ENCODE assay signal across 14 cellular contexts in the genomic region with DNA sequence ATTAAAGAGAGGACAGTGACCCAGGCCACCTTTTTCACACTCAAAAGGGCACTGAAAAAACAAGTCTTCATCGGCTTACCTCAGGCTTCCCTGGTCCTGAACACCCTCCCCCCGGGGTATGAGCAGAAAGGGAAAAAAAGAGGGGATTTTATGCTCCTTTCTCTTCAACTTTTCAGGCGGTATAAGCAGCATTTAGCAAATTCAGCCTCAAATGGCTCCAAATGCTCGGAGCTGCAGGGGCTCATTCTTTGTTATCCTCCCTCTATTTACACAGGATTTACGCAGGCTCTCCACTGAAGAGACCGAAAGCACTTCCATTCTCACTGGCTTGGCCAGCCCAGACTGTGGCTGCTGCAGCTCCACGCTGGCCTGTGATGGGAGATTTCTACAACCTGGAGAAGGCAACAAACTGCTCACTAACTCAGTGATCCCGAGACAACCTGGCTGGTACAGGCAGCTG. TPM values are rescaled to one million over a fixed set of nuclear protein-coding genes. Genes with fewer than 3 reads are reported as not detected.
A peak's percentile ranks its signal among the peaks of the same experiment; 100 is the strongest.
DNase-seq lines count a peak whose midpoint lies in the region; ATAC-seq and TF ChIP-seq lines count a peak whose summit lies in the region.
"Had no signal": no experiment of that assay in that cellular context is flagged by ENCODE, and none has a peak within 500 bp of the region (broad histone marks: within the 10 kb centered on the region; RNA-seq: fewer than 3 reads in every experiment).

No MANE protein-coding gene starts in this region.

- peaks cover 37% of the 10 kb centered on the region for H3K4me1 Mint-ChIP-seq in GM23338
- H3K4me1 Mint-ChIP-seq in nephron progenitor cell = peaks cover 55% of the 10 kb centered on the region
- H3K4me1 Mint-ChIP-seq: activated CD8-positive, alpha-beta memory T cell treated with anti-CD3 and anti-CD28 coated beads, Interleukin-2, amount 10 ng/mL, durations not matched to agents 7 days and 5 days had no signal

- H3K27me3 ChIP-seq in GM23338 (ENCODE audit: insufficient read depth) = no peaks in the 10 kb centered on the region
- H3K27me3 ChIP-seq: MG63, suprapubic skin had no signal

- H3K4me3 Mint-ChIP-seq in GM23338 = peak overlapping the region; percentile 70
- peak overlapping the region; percentile 76 for H3K4me3 Mint-ChIP-seq in nephron progenitor cell
- H3K4me3 Mint-ChIP-seq: activated CD8-positive, alpha-beta memory T cell treated with anti-CD3 and anti-CD28 coated beads, Interleukin-2, amount 10 ng/mL, durations not matched to agents 7 days and 5 days had no signal

- TF ChIP-seq CTCF in GM23338 (conservative IDR thresholded peaks at IDR 0.05; ENCODE audit: low read depth in 2 of 2) (no peak), nephron progenitor cell (IDR thresholded peaks at IDR 0.05) (no peak)

- H3K4me3 ChIP-seq in GM23338 = peak overlapping the region; percentile 50
- H3K4me3 ChIP-seq: MG63, psoas muscle, suprapubic skin had no signal

- H3K9me3 Mint-ChIP-seq in GM23338 (no peaks in the 10 kb centered on the region), nephron progenitor cell (peaks cover 7% of the 10 kb centered on the region)

- H3K27me3 Mint-ChIP-seq in GM23338 (ENCODE audit: insufficient read depth, low read depth, poor library complexity) = peaks cover 7% of the 10 kb centered on the region
- H3K27me3 Mint-ChIP-seq in nephron progenitor cell (ENCODE audit: low read depth, poor library complexity) = no peaks in the 10 kb centered on the region
- H3K27me3 Mint-ChIP-seq: activated CD8-positive, alpha-beta memory T cell treated with anti-CD3 and anti-CD28 coated beads, Interleukin-2, amount 10 ng/mL, durations not matched to agents 7 days and 5 days had no signal

- H3K27ac Mint-ChIP-seq in GM23338 = peak overlapping the region; percentile 97
- H3K27ac Mint-ChIP-seq in nephron progenitor cell = peak overlapping the region; percentile 95
- H3K27ac Mint-ChIP-seq: activated CD8-positive, alpha-beta memory T cell treated with anti-CD3 and anti-CD28 coated beads, Interleukin-2, amount 10 ng/mL, durations not matched to agents 7 days and 5 days had no signal

- H3K79me2 ChIP-seq in GM23338 (replicated peaks; ENCODE audit: insufficient read depth) = no peaks in the 10 kb centered on the region

- H3K27ac ChIP-seq in GM23338 (ENCODE audit: low read depth) = peak overlapping the region; percentile 83
- H3K27ac ChIP-seq: psoas muscle, suprapubic skin had no signal

- no peaks in the 10 kb centered on the region for H3K36me3 Mint-ChIP-seq in GM23338 (ENCODE audit: low read depth)
- peaks cover 72% of the 10 kb centered on the region for H3K36me3 Mint-ChIP-seq in nephron progenitor cell (ENCODE audit: low read depth)
- H3K36me3 Mint-ChIP-seq: activated CD8-positive, alpha-beta memory T cell treated with anti-CD3 and anti-CD28 coated beads, Interleukin-2, amount 10 ng/mL, durations not matched to agents 7 days and 5 days had no signal

- no peaks in the 10 kb centered on the region for H3K9me2 ChIP-seq in GM23338 (ENCODE audit: insufficient read depth)

- ATAC-seq in GM23338 = peak; percentile 96
- ATAC-seq: activated CD8-positive, alpha-beta memory T cell treated with anti-CD3 and anti-CD28 coated beads, Interleukin-2, amount 10 ng/mL, durations not matched to agents 7 days and 5 days; HCT116; psoas muscle had no signal

- peak overlapping the region; percentile 70 for H2AFZ ChIP-seq in GM23338

- peaks cover 28% of the 10 kb centered on the region for H3K4me1 ChIP-seq in GM23338 (ENCODE audit: insufficient read depth)
- H3K4me1 ChIP-seq: psoas muscle, suprapubic skin had no signal

- H3K36me3 ChIP-seq in GM23338 (ENCODE audit: insufficient read depth) = no peaks in the 10 kb centered on the region
- H3K36me3 ChIP-seq: MG63, suprapubic skin had no signal

- DNase-seq in GM23338 (ENCODE audit: low spot score) (peak; percentile 72), NCI-H345 treated with DMSO at 0.1 percent for 48 hours (lab: John Stamatoyannopoulos, UW; ENCODE audit: unreplicated experiment) (peak; percentile 56), globus pallidus (ENCODE audit: low spot score) (peak; percentile 22), nephron progenitor cell (peak; percentile 14), DMS114 treated with DMSO at 0.1 percent for 48 hours (lab: John Stamatoyannopoulos, UW; ENCODE audit: unreplicated experiment) (no peak), A172 (ENCODE audit: low spot score) (no peak)
- no peak for DNase-seq in NK-92 treated with Interleukin-12 subunit alpha and Interleukin-12 subunit beta, amount 100 ng/mL, for 24 hours (lab: John Stamatoyannopoulos, UW)
- no peak for DNase-seq in activated naive CD4-positive, alpha-beta T cell (lab: John Stamatoyannopoulos, UW)
- DNase-seq: activated CD8-positive, alpha-beta memory T cell treated with anti-CD3 and anti-CD28 coated beads, Interleukin-2, amount 10 ng/mL, durations not matched to agents 7 days and 5 days; MG63; psoas muscle; T-helper 9 cell had no signal

- peaks cover 5% of the 10 kb centered on the region; the same call in 1 of the 2 replicates for H3F3A ChIP-seq in GM23338 (replicated peaks; ENCODE audit: low read depth)

- H3K4me2 ChIP-seq in GM23338 = peak overlapping the region; percentile 80

- no peaks in the 10 kb centered on the region for H4K20me1 ChIP-seq in GM23338 (replicated peaks; ENCODE audit: insufficient read depth)

TF ChIP-seq in GM23338, 12 proteins besides CTCF, POLR2A, EP300 and RAD21 (continues in another document):
- TF ChIP-seq POLR2AphosphoS5 (IDR thresholded peaks at IDR 0.05; ENCODE audit: low read depth) (no peak), JUNB (IDR thresholded peaks at IDR 0.05; ENCODE audit: unreplicated experiment) (no peak), STAT1 (IDR thresholded peaks at IDR 0.05; ENCODE audit: unreplicated experiment) (no peak), EZH2phosphoT487 (IDR thresholded peaks at IDR 0.05; ENCODE audit: unreplicated experiment) (no peak), ZNF331 (CRISPR knock-in tag; IDR thresholded peaks at IDR 0.05; ENCODE audit: low read depth) (no peak), EZH2 (IDR thresholded peaks at IDR 0.05; ENCODE audit: low read depth, unreplicated experiment) (no peak)
- TF ChIP-seq, protein P1, sequence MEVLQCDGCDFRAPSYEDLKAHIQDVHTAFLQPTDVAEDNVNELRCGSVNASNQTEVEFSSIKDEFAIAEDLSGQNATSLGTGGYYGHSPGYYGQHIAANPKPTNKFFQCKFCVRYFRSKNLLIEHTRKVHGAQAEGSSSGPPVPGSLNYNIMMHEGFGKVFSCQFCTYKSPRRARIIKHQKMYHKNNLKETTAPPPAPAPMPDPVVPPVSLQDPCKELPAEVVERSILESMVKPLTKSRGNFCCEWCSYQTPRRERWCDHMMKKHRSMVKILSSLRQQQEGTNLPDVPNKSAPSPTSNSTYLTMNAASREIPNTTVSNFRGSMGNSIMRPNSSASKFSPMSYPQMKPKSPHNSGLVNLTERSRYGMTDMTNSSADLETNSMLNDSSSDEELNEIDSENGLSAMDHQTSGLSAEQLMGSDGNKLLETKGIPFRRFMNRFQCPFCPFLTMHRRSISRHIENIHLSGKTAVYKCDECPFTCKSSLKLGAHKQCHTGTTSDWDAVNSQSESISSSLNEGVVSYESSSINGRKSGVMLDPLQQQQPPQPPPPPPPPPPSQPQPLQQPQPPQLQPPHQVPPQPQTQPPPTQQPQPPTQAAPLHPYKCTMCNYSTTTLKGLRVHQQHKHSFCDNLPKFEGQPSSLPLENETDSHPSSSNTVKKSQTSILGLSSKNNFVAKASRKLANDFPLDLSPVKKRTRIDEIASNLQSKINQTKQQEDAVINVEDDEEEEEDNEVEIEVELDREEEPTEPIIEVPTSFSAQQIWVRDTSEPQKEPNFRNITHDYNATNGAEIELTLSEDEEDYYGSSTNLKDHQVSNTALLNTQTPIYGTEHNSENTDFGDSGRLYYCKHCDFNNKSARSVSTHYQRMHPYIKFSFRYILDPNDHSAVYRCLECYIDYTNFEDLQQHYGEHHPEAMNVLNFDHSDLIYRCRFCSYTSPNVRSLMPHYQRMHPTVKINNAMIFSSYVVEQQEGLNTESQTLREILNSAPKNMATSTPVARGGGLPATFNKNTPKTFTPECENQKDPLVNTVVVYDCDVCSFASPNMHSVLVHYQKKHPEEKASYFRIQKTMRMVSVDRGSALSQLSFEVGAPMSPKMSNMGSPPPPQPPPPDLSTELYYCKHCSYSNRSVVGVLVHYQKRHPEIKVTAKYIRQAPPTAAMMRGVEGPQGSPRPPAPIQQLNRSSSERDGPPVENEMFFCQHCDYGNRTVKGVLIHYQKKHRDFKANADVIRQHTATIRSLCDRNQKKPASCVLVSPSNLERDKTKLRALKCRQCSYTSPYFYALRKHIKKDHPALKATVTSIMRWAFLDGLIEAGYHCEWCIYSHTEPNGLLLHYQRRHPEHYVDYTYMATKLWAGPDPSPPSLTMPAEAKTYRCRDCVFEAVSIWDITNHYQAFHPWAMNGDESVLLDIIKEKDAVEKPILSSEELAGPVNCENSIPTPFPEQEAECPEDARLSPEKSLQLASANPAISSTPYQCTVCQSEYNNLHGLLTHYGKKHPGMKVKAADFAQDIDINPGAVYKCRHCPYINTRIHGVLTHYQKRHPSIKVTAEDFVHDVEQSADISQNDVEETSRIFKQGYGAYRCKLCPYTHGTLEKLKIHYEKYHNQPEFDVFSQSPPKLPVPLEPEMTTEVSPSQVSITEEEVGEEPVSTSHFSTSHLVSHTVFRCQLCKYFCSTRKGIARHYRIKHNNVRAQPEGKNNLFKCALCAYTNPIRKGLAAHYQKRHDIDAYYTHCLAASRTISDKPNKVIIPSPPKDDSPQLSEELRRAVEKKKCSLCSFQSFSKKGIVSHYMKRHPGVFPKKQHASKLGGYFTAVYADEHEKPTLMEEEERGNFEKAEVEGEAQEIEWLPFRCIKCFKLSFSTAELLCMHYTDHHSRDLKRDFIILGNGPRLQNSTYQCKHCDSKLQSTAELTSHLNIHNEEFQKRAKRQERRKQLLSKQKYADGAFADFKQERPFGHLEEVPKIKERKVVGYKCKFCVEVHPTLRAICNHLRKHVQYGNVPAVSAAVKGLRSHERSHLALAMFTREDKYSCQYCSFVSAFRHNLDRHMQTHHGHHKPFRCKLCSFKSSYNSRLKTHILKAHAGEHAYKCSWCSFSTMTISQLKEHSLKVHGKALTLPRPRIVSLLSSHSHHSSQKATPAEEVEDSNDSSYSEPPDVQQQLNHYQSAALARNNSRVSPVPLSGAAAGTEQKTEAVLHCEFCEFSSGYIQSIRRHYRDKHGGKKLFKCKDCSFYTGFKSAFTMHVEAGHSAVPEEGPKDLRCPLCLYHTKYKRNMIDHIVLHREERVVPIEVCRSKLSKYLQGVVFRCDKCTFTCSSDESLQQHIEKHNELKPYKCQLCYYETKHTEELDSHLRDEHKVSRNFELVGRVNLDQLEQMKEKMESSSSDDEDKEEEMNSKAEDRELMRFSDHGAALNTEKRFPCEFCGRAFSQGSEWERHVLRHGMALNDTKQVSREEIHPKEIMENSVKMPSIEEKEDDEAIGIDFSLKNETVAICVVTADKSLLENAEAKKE (CRISPR knock-in tag; IDR thresholded peaks at IDR 0.05) = no peak

RNA-seq across cellular contexts. Expression of a gene that starts 54.5 kb away (rescaled TPM):
- total RNA-seq in GM23338 (2014; rRNA removed; shearing (Covaris generic)) = not detected in 2 replicates
- polyA plus RNA-seq in GM23338 (2016; fragmentation: Nextera tagmentation; extraction: Ambion mirVana) = 0.16 and 0.27 TPM in 2 replicates
- total RNA-seq in A172 (2014; rRNA removed; shearing (Covaris generic)) = 98.3 and 106 TPM in 2 replicates

Comparison
In these comparisons a context has a peak if more than half of its experiments do, and no peak if none do; other contexts are left out.
1. DNase-seq: peak in GM23338 (single experiment), NCI-H345 treated with DMSO at 0.1 percent for 48 hours (single experiment), globus pallidus (single experiment) and nephron progenitor cell (single experiment); none in NK-92 treated with Interleukin-12 subunit alpha and Interleukin-12 subunit beta, amount 100 ng/mL, for 24 hours (single experiment), DMS114 treated with DMSO at 0.1 percent for 48 hours (single experiment), activated naive CD4-positive, alpha-beta T cell (0 of 4) and A172 (single experiment).
2. RNA of a gene that starts 54.5 kb away (total RNA-seq): 98.3 to 106 TPM in A172; not detected in GM23338; every median in the first group is over 10 times any median in the second.